In the genomic region with DNA sequence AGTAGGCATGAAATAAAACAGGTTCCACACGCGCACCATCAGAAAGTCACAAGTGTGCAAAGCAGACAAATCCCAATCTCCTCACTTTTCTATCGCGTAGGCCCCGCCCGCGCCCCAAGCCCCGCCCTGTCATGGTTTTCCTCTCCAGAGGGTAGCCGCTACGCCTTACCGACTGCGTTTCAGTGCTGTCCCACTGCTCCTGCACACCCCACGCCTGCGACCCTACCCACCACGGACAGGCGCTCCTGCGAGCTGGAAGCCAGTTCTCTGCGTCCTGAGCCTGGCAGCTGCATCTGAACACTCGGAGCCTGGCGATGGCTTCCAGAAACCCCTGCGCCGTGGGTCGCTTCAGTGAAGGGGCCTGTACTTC, we compare ENCODE assay signal across 1 cellular context.
TF ChIP-seq lines count a peak whose summit lies in the region.

No MANE protein-coding gene starts in this region.

TF ChIP-seq in GM12878, 131 proteins besides CTCF, POLR2A, EP300 and RAD21 (continued from another document):
- TF ChIP-seq, protein P1, sequence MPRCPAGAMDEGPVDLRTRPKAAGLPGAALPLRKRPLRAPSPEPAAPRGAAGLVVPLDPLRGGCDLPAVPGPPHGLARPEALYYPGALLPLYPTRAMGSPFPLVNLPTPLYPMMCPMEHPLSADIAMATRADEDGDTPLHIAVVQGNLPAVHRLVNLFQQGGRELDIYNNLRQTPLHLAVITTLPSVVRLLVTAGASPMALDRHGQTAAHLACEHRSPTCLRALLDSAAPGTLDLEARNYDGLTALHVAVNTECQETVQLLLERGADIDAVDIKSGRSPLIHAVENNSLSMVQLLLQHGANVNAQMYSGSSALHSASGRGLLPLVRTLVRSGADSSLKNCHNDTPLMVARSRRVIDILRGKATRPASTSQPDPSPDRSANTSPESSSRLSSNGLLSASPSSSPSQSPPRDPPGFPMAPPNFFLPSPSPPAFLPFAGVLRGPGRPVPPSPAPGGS (IDR thresholded peaks at IDR 0.05; ENCODE audit: borderline replicate concordance, insufficient read depth, low read depth, low read length, poor library complexity, severe bottlenecking) = no peak
- TF ChIP-seq SMAD5 (IDR thresholded peaks at IDR 0.05; ENCODE audit: low read depth) (no peak), POLR2AphosphoS2 (IDR thresholded peaks at IDR 0.05; ENCODE audit: low read depth, low read length) (no peak), ASH2L (IDR thresholded peaks at IDR 0.05; ENCODE audit: borderline replicate concordance, low read depth) (no peak), ZBED1 (IDR thresholded peaks at IDR 0.05; ENCODE audit: borderline replicate concordance) (no peak), STAT1 (conservative IDR thresholded peaks at IDR 0.05) (no peak), CEBPB (IDR thresholded peaks at IDR 0.05; ENCODE audit: borderline replicate concordance in 1 of 2, low read depth in 2 of 2, low read length in 2 of 2) (no peak), HDAC2 (IDR thresholded peaks at IDR 0.05) (no peak), STAT3 (IDR thresholded peaks at IDR 0.05; ENCODE audit: low read depth, low read length) (no peak), NR2C1 (IDR thresholded peaks at IDR 0.05) (no peak), HDGF (IDR thresholded peaks at IDR 0.05) (no peak), RB1 (IDR thresholded peaks at IDR 0.05; ENCODE audit: borderline replicate concordance) (no peak), ESRRA (IDR thresholded peaks at IDR 0.05; ENCODE audit: low read length) (no peak), GATAD2B (conservative IDR thresholded peaks at IDR 0.05; ENCODE audit: low read depth) (no peak), WRNIP1 (IDR thresholded peaks at IDR 0.05; ENCODE audit: borderline replicate concordance, low read depth, low read length) (no peak), TBL1XR1 (IDR thresholded peaks at IDR 0.05; ENCODE audit: low read depth, low read length) (no peak)
- TF ChIP-seq, protein P2, sequence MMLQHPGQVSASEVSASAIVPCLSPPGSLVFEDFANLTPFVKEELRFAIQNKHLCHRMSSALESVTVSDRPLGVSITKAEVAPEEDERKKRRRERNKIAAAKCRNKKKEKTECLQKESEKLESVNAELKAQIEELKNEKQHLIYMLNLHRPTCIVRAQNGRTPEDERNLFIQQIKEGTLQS (IDR thresholded peaks at IDR 0.05; ENCODE audit: borderline replicate concordance, extremely low read depth, low read depth, low read length) = no peak
- TF ChIP-seq, protein P3, sequence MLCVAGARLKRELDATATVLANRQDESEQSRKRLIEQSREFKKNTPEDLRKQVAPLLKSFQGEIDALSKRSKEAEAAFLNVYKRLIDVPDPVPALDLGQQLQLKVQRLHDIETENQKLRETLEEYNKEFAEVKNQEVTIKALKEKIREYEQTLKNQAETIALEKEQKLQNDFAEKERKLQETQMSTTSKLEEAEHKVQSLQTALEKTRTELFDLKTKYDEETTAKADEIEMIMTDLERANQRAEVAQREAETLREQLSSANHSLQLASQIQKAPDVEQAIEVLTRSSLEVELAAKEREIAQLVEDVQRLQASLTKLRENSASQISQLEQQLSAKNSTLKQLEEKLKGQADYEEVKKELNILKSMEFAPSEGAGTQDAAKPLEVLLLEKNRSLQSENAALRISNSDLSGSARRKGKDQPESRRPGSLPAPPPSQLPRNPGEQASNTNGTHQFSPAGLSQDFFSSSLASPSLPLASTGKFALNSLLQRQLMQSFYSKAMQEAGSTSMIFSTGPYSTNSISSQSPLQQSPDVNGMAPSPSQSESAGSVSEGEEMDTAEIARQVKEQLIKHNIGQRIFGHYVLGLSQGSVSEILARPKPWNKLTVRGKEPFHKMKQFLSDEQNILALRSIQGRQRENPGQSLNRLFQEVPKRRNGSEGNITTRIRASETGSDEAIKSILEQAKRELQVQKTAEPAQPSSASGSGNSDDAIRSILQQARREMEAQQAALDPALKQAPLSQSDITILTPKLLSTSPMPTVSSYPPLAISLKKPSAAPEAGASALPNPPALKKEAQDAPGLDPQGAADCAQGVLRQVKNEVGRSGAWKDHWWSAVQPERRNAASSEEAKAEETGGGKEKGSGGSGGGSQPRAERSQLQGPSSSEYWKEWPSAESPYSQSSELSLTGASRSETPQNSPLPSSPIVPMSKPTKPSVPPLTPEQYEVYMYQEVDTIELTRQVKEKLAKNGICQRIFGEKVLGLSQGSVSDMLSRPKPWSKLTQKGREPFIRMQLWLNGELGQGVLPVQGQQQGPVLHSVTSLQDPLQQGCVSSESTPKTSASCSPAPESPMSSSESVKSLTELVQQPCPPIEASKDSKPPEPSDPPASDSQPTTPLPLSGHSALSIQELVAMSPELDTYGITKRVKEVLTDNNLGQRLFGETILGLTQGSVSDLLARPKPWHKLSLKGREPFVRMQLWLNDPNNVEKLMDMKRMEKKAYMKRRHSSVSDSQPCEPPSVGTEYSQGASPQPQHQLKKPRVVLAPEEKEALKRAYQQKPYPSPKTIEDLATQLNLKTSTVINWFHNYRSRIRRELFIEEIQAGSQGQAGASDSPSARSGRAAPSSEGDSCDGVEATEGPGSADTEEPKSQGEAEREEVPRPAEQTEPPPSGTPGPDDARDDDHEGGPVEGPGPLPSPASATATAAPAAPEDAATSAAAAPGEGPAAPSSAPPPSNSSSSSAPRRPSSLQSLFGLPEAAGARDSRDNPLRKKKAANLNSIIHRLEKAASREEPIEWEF (IDR thresholded peaks at IDR 0.05; ENCODE audit: insufficient replicate concordance, low read depth, low read length) = no peak
- TF ChIP-seq, protein P4, sequence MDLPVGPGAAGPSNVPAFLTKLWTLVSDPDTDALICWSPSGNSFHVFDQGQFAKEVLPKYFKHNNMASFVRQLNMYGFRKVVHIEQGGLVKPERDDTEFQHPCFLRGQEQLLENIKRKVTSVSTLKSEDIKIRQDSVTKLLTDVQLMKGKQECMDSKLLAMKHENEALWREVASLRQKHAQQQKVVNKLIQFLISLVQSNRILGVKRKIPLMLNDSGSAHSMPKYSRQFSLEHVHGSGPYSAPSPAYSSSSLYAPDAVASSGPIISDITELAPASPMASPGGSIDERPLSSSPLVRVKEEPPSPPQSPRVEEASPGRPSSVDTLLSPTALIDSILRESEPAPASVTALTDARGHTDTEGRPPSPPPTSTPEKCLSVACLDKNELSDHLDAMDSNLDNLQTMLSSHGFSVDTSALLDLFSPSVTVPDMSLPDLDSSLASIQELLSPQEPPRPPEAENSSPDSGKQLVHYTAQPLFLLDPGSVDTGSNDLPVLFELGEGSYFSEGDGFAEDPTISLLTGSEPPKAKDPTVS (IDR thresholded peaks at IDR 0.05; ENCODE audit: low read depth, low read length) = no peak
